ENCODE assay signal across 8 cellular contexts in the genomic region with DNA sequence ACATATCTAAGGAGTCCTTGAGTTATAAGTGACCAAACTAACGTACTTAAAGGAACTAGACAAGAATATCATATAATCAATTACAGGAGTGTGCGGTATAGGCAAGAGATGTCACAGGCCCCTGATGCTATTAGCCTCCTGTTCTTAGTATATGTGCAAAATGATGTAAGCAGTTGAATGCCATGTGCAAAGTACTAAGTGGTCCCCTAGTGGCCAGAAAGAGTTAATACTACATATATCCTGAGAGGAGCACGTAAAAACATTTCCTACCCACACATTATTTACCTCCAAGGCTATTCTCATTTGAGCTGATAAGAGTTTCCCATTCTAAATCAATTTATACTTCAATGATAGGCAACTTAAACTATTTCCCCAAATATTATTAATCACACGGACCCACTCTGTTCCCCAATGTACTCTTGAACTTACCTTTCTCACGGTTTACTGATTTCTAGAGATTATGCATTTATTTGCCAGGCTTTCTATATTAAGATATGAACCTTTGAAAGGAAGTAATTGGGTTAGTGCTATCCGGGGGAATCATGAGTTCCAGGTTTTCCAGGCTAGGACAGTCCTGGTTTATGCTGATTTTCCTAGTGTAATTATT.
A peak's percentile ranks its signal among the peaks of the same experiment; 100 is the strongest.
DNase-seq lines count a peak whose midpoint lies in the region; ATAC-seq and TF ChIP-seq lines count a peak whose summit lies in the region.

No MANE protein-coding gene starts in this region.

- no peak for TF ChIP-seq POLR2A in upper lobe of left lung (IDR thresholded peaks at IDR 0.05)

- ATAC-seq in GM19452 (IDR thresholded peaks at IDR 0.05; ENCODE audit: unreplicated experiment), result peak; percentile 98
- peak; percentile 98 for ATAC-seq in HG03342 (IDR thresholded peaks at IDR 0.05; ENCODE audit: unreplicated experiment)
- ATAC-seq in effector memory CD8-positive, alpha-beta T cell (replicated peaks), result no peak
- no peak for ATAC-seq in upper lobe of left lung (ENCODE audit: low FRiP score in 2 of 2)

- H3K4me3 Mint-ChIP-seq in effector memory CD8-positive, alpha-beta T cell, result no peak overlapping the region

- H3K9me3 ChIP-seq in upper lobe of left lung, result no peaks in the 10 kb centered on the region

- 45 to 48% methylated on average over 6 of the region's 6 CpGs for WGBS in upper lobe of left lung, 2 donors

- no peaks in the 10 kb centered on the region for H3K27me3 ChIP-seq in upper lobe of left lung

- DNase-seq in DMS 273 treated with DMSO at 0.1 percent for 48 hours (lab: John Stamatoyannopoulos, UW) (peak; percentile 30), NCI-H748 (lab: John Stamatoyannopoulos, UW; ENCODE audit: unreplicated experiment) (peak; percentile 66), dermis blood vessel endothelial cell (peak; percentile 65), retinal pigment epithelial cell (ENCODE audit: low read depth) (peak; percentile 18), upper lobe of left lung (no peak)
- DNase-seq in effector memory CD8-positive, alpha-beta T cell, result no peak

- no peaks in the 10 kb centered on the region for H3K36me3 ChIP-seq in upper lobe of left lung

- no peaks in the 10 kb centered on the region for H3K4me1 Mint-ChIP-seq in effector memory CD8-positive, alpha-beta T cell (ENCODE audit: low read depth in 2 of 2)

- H3K4me1 ChIP-seq in upper lobe of left lung, result no peaks in the 10 kb centered on the region

- H3K27ac Mint-ChIP-seq in effector memory CD8-positive, alpha-beta T cell, result no peak overlapping the region

- TF ChIP-seq CTCF in retinal pigment epithelial cell (conservative IDR thresholded peaks at IDR 0.05; ENCODE audit: low read depth, low read length) (peak; percentile 76), upper lobe of left lung (IDR thresholded peaks at IDR 0.05) (peak in 3 of 6 experiments; percentile 9 to 23 (median 21))

- no peak overlapping the region for H3K4me3 ChIP-seq in retinal pigment epithelial cell (ENCODE audit: low read length)
- no peak overlapping the region for H3K4me3 ChIP-seq in upper lobe of left lung

- H3K27ac ChIP-seq in upper lobe of left lung, result no peak overlapping the region

- peaks cover 0 to 5% of the 10 kb centered on the region in 2 donors for H3K9me3 Mint-ChIP-seq in effector memory CD8-positive, alpha-beta T cell

- no peak for TF ChIP-seq EP300 in upper lobe of left lung (IDR thresholded peaks at IDR 0.05)

- no peaks in the 10 kb centered on the region for H3K27me3 Mint-ChIP-seq in effector memory CD8-positive, alpha-beta T cell

- no peaks in the 10 kb centered on the region for H3K36me3 Mint-ChIP-seq in effector memory CD8-positive, alpha-beta T cell (ENCODE audit: insufficient read depth)

Comparison
In these comparisons a context has a peak if more than half of its experiments do, and no peak if none do; other contexts are left out.
1. DNase-seq: peak in DMS 273 treated with DMSO at 0.1 percent for 48 hours (single experiment), NCI-H748 (single experiment), dermis blood vessel endothelial cell (single experiment) and retinal pigment epithelial cell (single experiment); none in effector memory CD8-positive, alpha-beta T cell (0 of 3) and upper lobe of left lung (0 of 2).
2. ATAC-seq: peak in GM19452 (single experiment) and HG03342 (single experiment); none in effector memory CD8-positive, alpha-beta T cell (single experiment) and upper lobe of left lung (0 of 2).